ENCODE assay signal across 31 cellular contexts in genomic region chr1:227951624-227952373, GRCh38. TPM values are rescaled to one million over a fixed set of nuclear protein-coding genes. Genes with fewer than 3 reads are reported as not detected.
A peak's percentile ranks its signal among the peaks of the same experiment; 100 is the strongest.
DNase-seq lines count a peak whose midpoint lies in the region; ATAC-seq and TF ChIP-seq lines count a peak whose summit lies in the region.
"Had no signal": no experiment of that assay in that cellular context is flagged by ENCODE, and none has a peak within 500 bp of the region (broad histone marks: within the 10 kb centered on the region; RNA-seq: fewer than 3 reads in every experiment).

No MANE protein-coding gene starts in this region.

- TF ChIP-seq CTCF in colonic mucosa (IDR thresholded peaks at IDR 0.05) (no peak), osteoblast (IDR thresholded peaks at IDR 0.05; ENCODE audit: extremely low read depth, low read depth, low read length) (no peak), neural progenitor cell (IDR thresholded peaks at IDR 0.05) (no peak)

- intact Hi-C loops in colonic mucosa (cut with DNase I), result no loop called here

- H4K20me1 ChIP-seq in BLaER1 (peaks cover 26% of the 10 kb centered on the region), osteoblast (ENCODE audit: insufficient read depth, low read length) (no peaks in the 10 kb centered on the region), neural progenitor cell (ENCODE audit: low read depth) (no peaks in the 10 kb centered on the region)

- H2AFZ ChIP-seq in osteoblast (ENCODE audit: low read length), result no peak overlapping the region
- H2AFZ ChIP-seq in neural progenitor cell (replicated peaks), result no peak overlapping the region
- H2AFZ ChIP-seq: parathyroid adenoma had no signal

- ATAC-seq in activated naive CD8-positive, alpha-beta T cell treated with anti-CD3 and anti-CD28 coated beads, Interleukin-2, amount 50 U/mL, for 24 hours, result no peak
- ATAC-seq: gastrocnemius medialis, right lobe of liver, T-cell had no signal

- H3K9ac ChIP-seq in BLaER1, result no peak overlapping the region
- no peak overlapping the region for H3K9ac ChIP-seq in colonic mucosa (ENCODE audit: low read depth in 2 of 2, low read length in 2 of 2)
- no peak overlapping the region for H3K9ac ChIP-seq in neural progenitor cell
- H3K9ac ChIP-seq: parathyroid adenoma had no signal

- H3K36me3 ChIP-seq in BLaER1 (no peaks in the 10 kb centered on the region), colonic mucosa (no peaks in the 10 kb centered on the region), osteoblast (ENCODE audit: insufficient read depth, low read length) (no peaks in the 10 kb centered on the region), neural progenitor cell (no peaks in the 10 kb centered on the region)
- H3K36me3 ChIP-seq: adrenal gland, gastrocnemius medialis, right lobe of liver, tibial nerve had no signal

- H3K4me2 ChIP-seq in BLaER1 (peak overlapping the region; percentile 76), osteoblast (ENCODE audit: insufficient read depth, low read length) (no peak overlapping the region), neural progenitor cell (no peak overlapping the region)

- H3K27ac ChIP-seq in BLaER1, result no peak overlapping the region
- H3K27ac ChIP-seq in colonic mucosa, result no peak overlapping the region
- H3K27ac ChIP-seq in osteoblast (ENCODE audit: low read depth, low read length), result no peak overlapping the region
- no peak overlapping the region for H3K27ac ChIP-seq in neural progenitor cell
- H3K27ac ChIP-seq: adrenal gland, C4-2B, gastrocnemius medialis, parathyroid adenoma, right lobe of liver, RWPE1, tibial nerve had no signal

- H3F3A ChIP-seq in neural progenitor cell (ENCODE audit: low read depth), result peaks cover 13% of the 10 kb centered on the region

- peaks cover 3% of the 10 kb centered on the region for H3K27me3 Mint-ChIP-seq in neural progenitor cell (ENCODE audit: insufficient read depth, low read depth)
- H3K27me3 Mint-ChIP-seq in activated naive CD8-positive, alpha-beta T cell treated with anti-CD3 and anti-CD28 coated beads, Interleukin-2, amount 50 U/mL, for 24 hours, result peaks cover 40% of the 10 kb centered on the region

- peaks cover 8% of the 10 kb centered on the region for H3K4me1 Mint-ChIP-seq in neural progenitor cell
- H3K4me1 Mint-ChIP-seq in activated naive CD8-positive, alpha-beta T cell treated with anti-CD3 and anti-CD28 coated beads, Interleukin-2, amount 50 U/mL, for 24 hours, result peaks cover 6% of the 10 kb centered on the region
- H3K4me1 Mint-ChIP-seq: activated CD4-positive, alpha-beta T cell treated with anti-CD3 and anti-CD28 coated beads, Interleukin-2, amount 10 ng/mL, durations not matched to agents 24 days and 14 days had no signal

- no peak overlapping the region for H3K4me3 Mint-ChIP-seq in neural progenitor cell
- no peak overlapping the region for H3K4me3 Mint-ChIP-seq in activated naive CD8-positive, alpha-beta T cell treated with anti-CD3 and anti-CD28 coated beads, Interleukin-2, amount 50 U/mL, for 24 hours
- H3K4me3 Mint-ChIP-seq: activated CD4-positive, alpha-beta T cell treated with anti-CD3 and anti-CD28 coated beads, Interleukin-2, amount 10 ng/mL, durations not matched to agents 24 days and 14 days; activated naive CD4-positive, alpha-beta T cell treated with anti-CD3 and anti-CD28 coated beads for 36 hours; nephron progenitor cell; T-cell had no signal

- DNase-seq in GM03348 (ENCODE audit: low spot score), result peak; percentile 4
- peak; percentile 12 for DNase-seq in colonic mucosa
- peak; percentile 74 for DNase-seq in osteoblast (ENCODE audit: insufficient read length, low spot score, missing footprints)
- DNase-seq in neural progenitor cell (ENCODE audit: low spot score), result no peak
- no peak for DNase-seq in activated naive CD8-positive, alpha-beta T cell treated with anti-CD3 and anti-CD28 coated beads, Interleukin-2, amount 50 U/mL, for 24 hours
- DNase-seq in activated CD4-positive, alpha-beta T cell treated with anti-CD3 and anti-CD28 coated beads for 48 hours, result no peak
- no peak for DNase-seq in RPMI8226
- DNase-seq: activated CD4-positive, alpha-beta T cell treated with anti-CD3 and anti-CD28 coated beads, Interleukin-2, amount 10 ng/mL, durations not matched to agents 24 days and 14 days; activated naive CD4-positive, alpha-beta T cell treated with anti-CD3 and anti-CD28 coated beads for 36 hours; Caco-2; DMS53; gastrocnemius medialis; HCEC 1CT; kidney glomerular epithelial cell; MV-4-11; NCI-H446; NCI-H82; nephron progenitor cell; stimulated activated CD4-positive, alpha-beta T cell treated with anti-CD3 and anti-CD28 coated beads, Interleukin-4, amount 100 ng/mL, for 1 hour had no signal

- no peaks in the 10 kb centered on the region for H3K79me2 ChIP-seq in osteoblast (ENCODE audit: insufficient read depth, low read length)
- H3K79me2 ChIP-seq in neural progenitor cell (ENCODE audit: low read depth), result no peaks in the 10 kb centered on the region
- H3K79me2 ChIP-seq: parathyroid adenoma had no signal

- peaks cover 8% of the 10 kb centered on the region for H3K9me3 Mint-ChIP-seq in neural progenitor cell
- H3K9me3 Mint-ChIP-seq in activated naive CD8-positive, alpha-beta T cell treated with anti-CD3 and anti-CD28 coated beads, Interleukin-2, amount 50 U/mL, for 24 hours, result no peaks in the 10 kb centered on the region
- H3K9me3 Mint-ChIP-seq: activated CD4-positive, alpha-beta T cell treated with anti-CD3 and anti-CD28 coated beads, Interleukin-2, amount 10 ng/mL, durations not matched to agents 24 days and 14 days; activated naive CD4-positive, alpha-beta T cell treated with anti-CD3 and anti-CD28 coated beads for 36 hours; T-cell had no signal

- H3K9me3 ChIP-seq in BLaER1 (peaks cover 12% of the 10 kb centered on the region), colonic mucosa (no peaks in the 10 kb centered on the region), osteoblast (ENCODE audit: low read depth, low read length) (peaks cover 2% of the 10 kb centered on the region), neural progenitor cell (ENCODE audit: low read depth) (no peaks in the 10 kb centered on the region)
- H3K9me3 ChIP-seq: adrenal gland, right lobe of liver had no signal

- H3K4me3 ChIP-seq in BLaER1 (no peak overlapping the region), colonic mucosa (no peak overlapping the region), osteoblast (ENCODE audit: insufficient read depth, low read length) (no peak overlapping the region), neural progenitor cell (no peak overlapping the region)
- H3K4me3 ChIP-seq: adrenal gland, gastrocnemius medialis, right lobe of liver, tibial nerve had no signal

- peaks cover 36% of the 10 kb centered on the region for H3K4me1 ChIP-seq in BLaER1
- H3K4me1 ChIP-seq in colonic mucosa, result peaks cover 8% of the 10 kb centered on the region
- H3K4me1 ChIP-seq in osteoblast (ENCODE audit: insufficient read depth, low read length), result peaks cover 17% of the 10 kb centered on the region
- no peaks in the 10 kb centered on the region for H3K4me1 ChIP-seq in neural progenitor cell
- H3K4me1 ChIP-seq: parathyroid adenoma had no signal

- no peaks in the 10 kb centered on the region for H3K36me3 Mint-ChIP-seq in neural progenitor cell
- no peaks in the 10 kb centered on the region for H3K36me3 Mint-ChIP-seq in activated naive CD8-positive, alpha-beta T cell treated with anti-CD3 and anti-CD28 coated beads, Interleukin-2, amount 50 U/mL, for 24 hours (ENCODE audit: low read depth)
- H3K36me3 Mint-ChIP-seq: T-cell had no signal

- H3K27ac Mint-ChIP-seq in neural progenitor cell, result no peak overlapping the region
- no peak overlapping the region for H3K27ac Mint-ChIP-seq in activated naive CD8-positive, alpha-beta T cell treated with anti-CD3 and anti-CD28 coated beads, Interleukin-2, amount 50 U/mL, for 24 hours
- H3K27ac Mint-ChIP-seq: activated CD4-positive, alpha-beta T cell treated with anti-CD3 and anti-CD28 coated beads, Interleukin-2, amount 10 ng/mL, durations not matched to agents 24 days and 14 days; activated naive CD4-positive, alpha-beta T cell treated with anti-CD3 and anti-CD28 coated beads for 36 hours; nephron progenitor cell; T-cell had no signal

- H3K27me3 ChIP-seq in BLaER1 (peaks cover 28% of the 10 kb centered on the region), colonic mucosa (peaks cover 10% of the 10 kb centered on the region), osteoblast (ENCODE audit: insufficient read depth, low read length) (peaks cover 37% of the 10 kb centered on the region), neural progenitor cell (peaks cover 53% of the 10 kb centered on the region)
- H3K27me3 ChIP-seq: adrenal gland, right lobe of liver had no signal

RNA-seq across cellular contexts. Expression of gene WNT9A, which starts 4.1 kb away (rescaled TPM):
- total RNA-seq in colonic mucosa, result 1 to 10 TPM; 2.6 to 3.3 TPM
- total RNA-seq in osteoblast, result 0.36 and 0.88 TPM in 2 replicates
- total RNA-seq in neural progenitor cell (ENCODE audit: low replicate concordance), result 1.4 and 2.7 TPM in 2 replicates
- total RNA-seq: activated CD4-positive, alpha-beta T cell treated with anti-CD3 and anti-CD28 coated beads, Interleukin-2, amount 10 ng/mL, durations not matched to agents 24 days and 14 days; activated CD8-positive, alpha-beta memory T cell treated with anti-CD3 and anti-CD28 coated beads for 36 hours; activated naive CD4-positive, alpha-beta T cell treated with anti-CD3 and anti-CD28 coated beads for 36 hours had no signal

RNA-seq across cellular contexts. Expression of gene WNT3A, which starts 55.0 kb away (rescaled TPM):
- not detected for total RNA-seq in colonic mucosa
- not detected in 2 replicates for total RNA-seq in osteoblast
- 0.12 TPM in 1 of 2 replicates, not detected in the other for total RNA-seq in neural progenitor cell (ENCODE audit: low replicate concordance)
- total RNA-seq: activated CD4-positive, alpha-beta T cell treated with anti-CD3 and anti-CD28 coated beads, Interleukin-2, amount 10 ng/mL, durations not matched to agents 24 days and 14 days; activated CD8-positive, alpha-beta memory T cell treated with anti-CD3 and anti-CD28 coated beads for 36 hours; activated naive CD4-positive, alpha-beta T cell treated with anti-CD3 and anti-CD28 coated beads for 36 hours; adrenal gland; dermis microvascular lymphatic vessel endothelial cell; fibroblast of lung; gastrocnemius medialis; LHCN-M2; right lobe of liver; tibial nerve had no signal

Comparison
In these comparisons a context has a peak if more than half of its experiments do, and no peak if none do; other contexts are left out.
1. DNase-seq: peak in GM03348 (single experiment), colonic mucosa (single experiment) and osteoblast (single experiment); none in neural progenitor cell (single experiment), activated naive CD8-positive, alpha-beta T cell treated with anti-CD3 and anti-CD28 coated beads, Interleukin-2, amount 50 U/mL, for 24 hours (single experiment), activated CD4-positive, alpha-beta T cell treated with anti-CD3 and anti-CD28 coated beads for 48 hours (single experiment) and RPMI8226 (single experiment).